8 cellular contexts compared by ENCODE assay signal in the genomic region with DNA sequence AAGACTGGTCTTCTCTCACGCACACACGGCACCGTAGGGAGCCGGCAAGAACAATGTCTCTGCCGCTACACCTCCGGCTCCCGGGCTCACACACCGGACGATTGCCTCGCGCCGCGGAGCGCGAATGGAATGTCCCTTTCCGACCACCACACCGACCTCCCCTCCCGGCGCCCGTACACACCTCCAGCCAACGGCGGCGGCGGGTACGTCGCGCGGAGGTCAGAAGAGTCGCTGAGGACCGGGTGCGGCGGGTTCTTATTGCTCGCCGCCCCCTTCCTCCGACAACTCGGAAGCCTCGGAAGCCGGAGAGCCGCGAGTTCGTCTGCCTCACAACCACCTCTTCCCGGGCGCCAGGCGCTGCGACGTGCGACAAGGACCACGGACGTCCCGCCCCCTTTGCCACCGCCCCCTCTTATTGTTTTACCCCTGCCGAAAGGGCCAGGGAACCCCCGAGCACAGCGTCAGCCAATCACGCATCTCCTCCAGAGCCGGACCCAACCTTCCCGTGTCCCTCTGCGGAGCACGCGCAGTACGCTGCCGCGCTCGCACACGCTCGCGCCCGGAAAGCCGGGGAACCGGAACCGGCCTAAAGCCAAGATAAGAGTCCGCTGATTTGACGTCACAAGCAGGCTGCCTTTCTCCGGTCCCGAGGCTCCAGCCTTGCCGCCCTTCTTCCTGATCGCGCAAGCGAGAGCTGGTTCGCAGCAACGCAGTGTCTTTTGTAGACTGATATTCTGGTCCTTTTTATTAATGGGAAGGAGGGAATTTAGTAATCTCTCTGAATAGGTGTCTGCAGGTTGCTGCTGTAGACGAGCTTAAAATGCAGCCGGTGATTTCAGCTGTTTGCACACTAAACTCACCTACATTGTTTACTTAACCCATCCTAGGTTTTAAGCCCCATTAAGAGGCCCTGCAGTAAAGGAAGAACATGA. TPM values are rescaled to one million over a fixed set of nuclear protein-coding genes. Genes with fewer than 3 reads are reported as not detected.
DNase-seq lines count a peak whose midpoint lies in the region; ATAC-seq and TF ChIP-seq lines count a peak whose summit lies in the region.

A gene (minus strand): TSS at position 385 of the 932 bp plus-strand sequence. CDS start 11,386 bp downstream, outside the sequence.

- intact Hi-C loops in esophagus muscularis mucosa (cut with DNase I) = loop anchor here (2.0 kb wide), 1 partner anchor 52 kb away; a partner anchor contains a TSS

- TF ChIP-seq POLR2A in esophagus muscularis mucosa (IDR thresholded peaks at IDR 0.05; ENCODE audit: low read depth) = peak; percentile 84

- H3K36me3 ChIP-seq in Karpas-422 (ENCODE audit: insufficient read depth, low read length) (0 out of 2 replicates have a peak, but pooled peaks cover 4% of the 10 kb centered on the region), esophagus muscularis mucosa (no peaks in the 10 kb centered on the region), muscle layer of duodenum (ENCODE audit: control insufficient read depth in 1 of 2, insufficient read depth in 2 of 2, low read length in 2 of 2) (peaks cover 0 to 9% of the 10 kb centered on the region in 2 donors)

- peak in 1 of 3 experiments; percentile 22 for TF ChIP-seq CTCF in esophagus muscularis mucosa (IDR thresholded peaks at IDR 0.05)

- H3K27ac ChIP-seq in Karpas-422 (ENCODE audit: low read length) = peak within 1 kb of the TSS; percentile 83
- peak within 1 kb of the TSS; percentile 97 to 99 (median 98) for H3K27ac ChIP-seq in esophagus muscularis mucosa (replicated peaks in 1 of 4)
- H3K27ac ChIP-seq in muscle layer of duodenum (ENCODE audit: low read length) = peak within 1 kb of the TSS; percentile 99

- peak; percentile 93 for ATAC-seq in GM21825 (IDR thresholded peaks at IDR 0.05; ENCODE audit: unreplicated experiment)

- TF ChIP-seq EP300 in esophagus muscularis mucosa (IDR thresholded peaks at IDR 0.05) = no peak

- H3K4me2 ChIP-seq in Karpas-422 (ENCODE audit: low read depth, low read length, poor library complexity, severe bottlenecking) = peak within 1 kb of the TSS; percentile 96

- H3K27me3 ChIP-seq in Karpas-422 (ENCODE audit: low read length) (no peaks in the 10 kb centered on the region), esophagus muscularis mucosa (no peaks in the 10 kb centered on the region), muscle layer of duodenum (ENCODE audit: low read depth, low read length) (no peaks in the 10 kb centered on the region)

- WGBS in esophagus muscularis mucosa = under 1% methylated on average over 30 of the region's 83 CpGs

- peak; percentile 93 for DNase-seq in DMS79 treated with DMSO at 0.1 percent for 48 hours (lab: John Stamatoyannopoulos, UW)
- DNase-seq in Karpas-422 = peak; percentile 100
- peak; percentile 98 for DNase-seq in RKO (ENCODE audit: low spot score)
- peak; percentile 95 for DNase-seq in activated T-helper 1 cell treated with Interleukin-2 at 50 U/mL for 16 hours (ENCODE audit: low read depth)
- peak; percentile 99 for DNase-seq in esophagus muscularis mucosa (ENCODE audit: extremely low spot score)
- DNase-seq in stimulated activated CD8-positive, alpha-beta memory T cell treated with anti-CD3 and anti-CD28 coated beads, Interleukin-7, amount 100 ng/mL, for 4 hours (ENCODE audit: low read depth in 2 of 2) = peak; percentile 97 to 98

- peaks cover 52% of the 10 kb centered on the region for H3K79me2 ChIP-seq in Karpas-422 (ENCODE audit: low read length)

- peak within 1 kb of the TSS; percentile 93 for H3K4me3 ChIP-seq in Karpas-422 (ENCODE audit: low read length)
- peak within 1 kb of the TSS; percentile 96 to 100 (median 98) for H3K4me3 ChIP-seq in esophagus muscularis mucosa
- peak within 1 kb of the TSS; percentile 84 to 96 for H3K4me3 ChIP-seq in muscle layer of duodenum (ENCODE audit: low read depth in 1 of 2, low read length in 2 of 2)

- H2AFZ ChIP-seq in Karpas-422 (ENCODE audit: low read length) = peak within 1 kb of the TSS; percentile 50; the same call in 1 of the 2 replicates

- peak within 1 kb of the TSS; percentile 92 for H3K9ac ChIP-seq in Karpas-422 (ENCODE audit: low read length)

- no peaks in the 10 kb centered on the region for H3K9me3 ChIP-seq in Karpas-422 (ENCODE audit: low read length)
- H3K9me3 ChIP-seq in esophagus muscularis mucosa = no peaks in the 10 kb centered on the region
- no peaks in the 10 kb centered on the region for H3K9me3 ChIP-seq in muscle layer of duodenum (ENCODE audit: control insufficient read depth in 1 of 2, low read length in 2 of 2)

- H3K9me2 ChIP-seq in Karpas-422 (replicated peaks; ENCODE audit: insufficient read depth, low read length) = no peaks in the 10 kb centered on the region

- H3K4me1 ChIP-seq in Karpas-422 (ENCODE audit: low read length) (peaks cover 42% of the 10 kb centered on the region), esophagus muscularis mucosa (peaks cover 39 to 44% (median 43%) of the 10 kb centered on the region in 4 donors), muscle layer of duodenum (ENCODE audit: control insufficient read depth in 1 of 2, insufficient read depth in 2 of 2, low read length in 2 of 2) (peaks cover 14 to 23% of the 10 kb centered on the region in 2 donors)

- peaks cover 46% of the 10 kb centered on the region for H4K20me1 ChIP-seq in Karpas-422 (ENCODE audit: insufficient read depth, low read depth, low read length)

RNA-seq across cellular contexts. Expression of the gene that starts here (rescaled TPM):
- 50.5 and 81.0 TPM in 2 replicates for total RNA-seq in Karpas-422 (2014; rRNA removed; shearing (Covaris generic); ENCODE audit: low replicate concordance)
- 100 to 1,000 TPM in 3 of 4 donors, 10 to 100 TPM in 1; 94.6 to 127 (median 109) TPM for total RNA-seq in esophagus muscularis mucosa

Comparison
In these comparisons a context has a peak if more than half of its experiments do, and no peak if none do; other contexts are left out.
1. Peak in every context shown above with its lines: DNase-seq, ATAC-seq, H3K4me3 ChIP-seq and H3K27ac ChIP-seq.